In the genomic region with DNA sequence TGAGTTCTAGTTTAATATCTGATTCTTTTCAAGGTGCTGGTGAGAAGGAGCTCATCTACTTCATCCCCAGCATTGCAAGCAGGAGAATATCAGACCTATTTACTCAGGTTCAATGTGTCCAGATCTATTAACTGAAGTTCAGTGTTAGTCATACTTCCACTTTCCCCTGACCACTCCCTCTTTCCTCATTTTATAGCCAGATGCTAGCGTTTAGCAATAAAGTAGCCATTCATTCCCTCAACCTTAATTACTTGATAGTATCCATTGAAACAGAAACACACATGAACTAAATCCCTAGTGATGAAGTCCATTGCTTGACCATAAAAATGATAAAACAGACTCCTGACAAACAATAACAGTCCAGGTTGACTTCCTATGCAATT, we compare ENCODE assay signal across 1 cellular context.
A peak's percentile ranks its signal among the peaks of the same experiment; 100 is the strongest.
TF ChIP-seq lines count a peak whose summit lies in the region.

No MANE protein-coding gene starts in this region.

TF ChIP-seq in IMR-90, 13 proteins besides CTCF, POLR2A, EP300 and RAD21:
- TF ChIP-seq RCOR1 (IDR thresholded peaks at IDR 0.05; ENCODE audit: insufficient replicate concordance, low read length) = no peak
- no peak for TF ChIP-seq FOS (IDR thresholded peaks at IDR 0.05; ENCODE audit: low read depth, low read length)
- TF ChIP-seq NFE2L2 (IDR thresholded peaks at IDR 0.05; ENCODE audit: low read depth, low read length) = no peak
- TF ChIP-seq MAFK (IDR thresholded peaks at IDR 0.05; ENCODE audit: low read depth, low read length) = no peak
- no peak for TF ChIP-seq CHD1 (IDR thresholded peaks at IDR 0.05; ENCODE audit: low read depth, low read length)
- TF ChIP-seq, protein P1, sequence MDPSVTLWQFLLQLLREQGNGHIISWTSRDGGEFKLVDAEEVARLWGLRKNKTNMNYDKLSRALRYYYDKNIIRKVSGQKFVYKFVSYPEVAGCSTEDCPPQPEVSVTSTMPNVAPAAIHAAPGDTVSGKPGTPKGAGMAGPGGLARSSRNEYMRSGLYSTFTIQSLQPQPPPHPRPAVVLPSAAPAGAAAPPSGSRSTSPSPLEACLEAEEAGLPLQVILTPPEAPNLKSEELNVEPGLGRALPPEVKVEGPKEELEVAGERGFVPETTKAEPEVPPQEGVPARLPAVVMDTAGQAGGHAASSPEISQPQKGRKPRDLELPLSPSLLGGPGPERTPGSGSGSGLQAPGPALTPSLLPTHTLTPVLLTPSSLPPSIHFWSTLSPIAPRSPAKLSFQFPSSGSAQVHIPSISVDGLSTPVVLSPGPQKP (IDR thresholded peaks at IDR 0.05; ENCODE audit: borderline replicate concordance, low read depth, low read length) = no peak
- TF ChIP-seq CEBPB (IDR thresholded peaks at IDR 0.05; ENCODE audit: low read depth, low read length) = peak; percentile 7; the same call in 1 of the 2 replicates
- no peak for TF ChIP-seq BHLHE40 (IDR thresholded peaks at IDR 0.05; ENCODE audit: low read depth, low read length)
